1 cellular context compared by ENCODE assay signal in the genomic region with DNA sequence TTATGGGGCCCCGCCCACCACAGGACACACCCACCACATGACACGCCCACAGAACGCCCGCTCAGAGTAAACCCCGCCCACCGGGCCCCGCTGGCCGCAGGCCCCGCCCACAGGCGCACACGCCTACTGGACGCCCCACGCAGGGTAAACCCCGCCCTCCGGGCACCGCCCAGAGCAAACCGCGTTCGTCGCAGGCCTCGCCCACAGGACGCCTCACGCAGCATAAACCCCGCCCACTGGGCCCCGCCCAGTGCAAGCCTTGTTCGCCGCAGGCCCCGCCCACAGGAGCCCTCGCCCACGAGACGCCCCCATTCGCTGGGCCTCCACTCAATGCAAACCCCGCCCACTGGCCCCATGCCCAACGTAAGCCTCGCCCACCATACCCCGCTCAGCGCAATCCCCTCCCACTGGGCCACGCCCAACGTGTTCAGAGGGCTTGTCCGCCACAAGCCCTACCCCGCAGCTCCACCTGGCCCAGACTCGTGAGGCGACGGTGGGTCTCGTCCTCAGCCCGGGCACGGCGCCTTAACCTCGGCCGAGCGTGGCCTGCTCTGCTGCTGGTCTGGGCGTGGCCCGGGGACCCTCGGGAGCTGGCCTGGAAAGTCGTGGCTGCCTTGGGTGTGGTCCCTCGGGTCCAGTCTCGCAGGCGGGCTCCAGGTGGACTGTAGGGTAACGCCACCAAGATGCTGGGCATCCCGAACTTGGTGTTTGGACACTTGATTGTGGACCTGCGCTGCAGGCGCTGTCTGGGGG.
TF ChIP-seq lines count a peak whose summit lies in the region.

No MANE protein-coding gene starts in this region.

TF ChIP-seq in HEK293, 187 proteins besides CTCF, POLR2A, EP300 and RAD21 (continued from another document):
- TF ChIP-seq, protein P1, sequence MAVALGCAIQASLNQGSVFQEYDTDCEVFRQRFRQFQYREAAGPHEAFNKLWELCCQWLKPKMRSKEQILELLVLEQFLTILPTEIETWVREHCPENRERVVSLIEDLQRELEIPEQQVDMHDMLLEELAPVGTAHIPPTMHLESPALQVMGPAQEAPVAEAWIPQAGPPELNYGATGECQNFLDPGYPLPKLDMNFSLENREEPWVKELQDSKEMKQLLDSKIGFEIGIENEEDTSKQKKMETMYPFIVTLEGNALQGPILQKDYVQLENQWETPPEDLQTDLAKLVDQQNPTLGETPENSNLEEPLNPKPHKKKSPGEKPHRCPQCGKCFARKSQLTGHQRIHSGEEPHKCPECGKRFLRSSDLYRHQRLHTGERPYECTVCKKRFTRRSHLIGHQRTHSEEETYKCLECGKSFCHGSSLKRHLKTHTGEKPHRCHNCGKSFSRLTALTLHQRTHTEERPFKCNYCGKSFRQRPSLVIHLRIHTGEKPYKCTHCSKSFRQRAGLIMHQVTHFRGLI (tag by site-specific recombination; IDR thresholded peaks at IDR 0.05) = peak; percentile 96
- TF ChIP-seq FEZF1 (tag by site-specific recombination; IDR thresholded peaks at IDR 0.05) = no peak
- no peak for TF ChIP-seq ZNF155 (tag by site-specific recombination; IDR thresholded peaks at IDR 0.05)
- TF ChIP-seq, protein P2, sequence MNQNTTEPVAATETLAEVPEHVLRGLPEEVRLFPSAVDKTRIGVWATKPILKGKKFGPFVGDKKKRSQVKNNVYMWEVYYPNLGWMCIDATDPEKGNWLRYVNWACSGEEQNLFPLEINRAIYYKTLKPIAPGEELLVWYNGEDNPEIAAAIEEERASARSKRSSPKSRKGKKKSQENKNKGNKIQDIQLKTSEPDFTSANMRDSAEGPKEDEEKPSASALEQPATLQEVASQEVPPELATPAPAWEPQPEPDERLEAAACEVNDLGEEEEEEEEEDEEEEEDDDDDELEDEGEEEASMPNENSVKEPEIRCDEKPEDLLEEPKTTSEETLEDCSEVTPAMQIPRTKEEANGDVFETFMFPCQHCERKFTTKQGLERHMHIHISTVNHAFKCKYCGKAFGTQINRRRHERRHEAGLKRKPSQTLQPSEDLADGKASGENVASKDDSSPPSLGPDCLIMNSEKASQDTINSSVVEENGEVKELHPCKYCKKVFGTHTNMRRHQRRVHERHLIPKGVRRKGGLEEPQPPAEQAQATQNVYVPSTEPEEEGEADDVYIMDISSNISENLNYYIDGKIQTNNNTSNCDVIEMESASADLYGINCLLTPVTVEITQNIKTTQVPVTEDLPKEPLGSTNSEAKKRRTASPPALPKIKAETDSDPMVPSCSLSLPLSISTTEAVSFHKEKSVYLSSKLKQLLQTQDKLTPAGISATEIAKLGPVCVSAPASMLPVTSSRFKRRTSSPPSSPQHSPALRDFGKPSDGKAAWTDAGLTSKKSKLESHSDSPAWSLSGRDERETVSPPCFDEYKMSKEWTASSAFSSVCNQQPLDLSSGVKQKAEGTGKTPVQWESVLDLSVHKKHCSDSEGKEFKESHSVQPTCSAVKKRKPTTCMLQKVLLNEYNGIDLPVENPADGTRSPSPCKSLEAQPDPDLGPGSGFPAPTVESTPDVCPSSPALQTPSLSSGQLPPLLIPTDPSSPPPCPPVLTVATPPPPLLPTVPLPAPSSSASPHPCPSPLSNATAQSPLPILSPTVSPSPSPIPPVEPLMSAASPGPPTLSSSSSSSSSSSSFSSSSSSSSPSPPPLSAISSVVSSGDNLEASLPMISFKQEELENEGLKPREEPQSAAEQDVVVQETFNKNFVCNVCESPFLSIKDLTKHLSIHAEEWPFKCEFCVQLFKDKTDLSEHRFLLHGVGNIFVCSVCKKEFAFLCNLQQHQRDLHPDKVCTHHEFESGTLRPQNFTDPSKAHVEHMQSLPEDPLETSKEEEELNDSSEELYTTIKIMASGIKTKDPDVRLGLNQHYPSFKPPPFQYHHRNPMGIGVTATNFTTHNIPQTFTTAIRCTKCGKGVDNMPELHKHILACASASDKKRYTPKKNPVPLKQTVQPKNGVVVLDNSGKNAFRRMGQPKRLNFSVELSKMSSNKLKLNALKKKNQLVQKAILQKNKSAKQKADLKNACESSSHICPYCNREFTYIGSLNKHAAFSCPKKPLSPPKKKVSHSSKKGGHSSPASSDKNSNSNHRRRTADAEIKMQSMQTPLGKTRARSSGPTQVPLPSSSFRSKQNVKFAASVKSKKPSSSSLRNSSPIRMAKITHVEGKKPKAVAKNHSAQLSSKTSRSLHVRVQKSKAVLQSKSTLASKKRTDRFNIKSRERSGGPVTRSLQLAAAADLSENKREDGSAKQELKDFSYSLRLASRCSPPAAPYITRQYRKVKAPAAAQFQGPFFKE (tag by site-specific recombination; IDR thresholded peaks at IDR 0.05; ENCODE audit: borderline replicate concordance) = no peak
- TF ChIP-seq, protein P3, sequence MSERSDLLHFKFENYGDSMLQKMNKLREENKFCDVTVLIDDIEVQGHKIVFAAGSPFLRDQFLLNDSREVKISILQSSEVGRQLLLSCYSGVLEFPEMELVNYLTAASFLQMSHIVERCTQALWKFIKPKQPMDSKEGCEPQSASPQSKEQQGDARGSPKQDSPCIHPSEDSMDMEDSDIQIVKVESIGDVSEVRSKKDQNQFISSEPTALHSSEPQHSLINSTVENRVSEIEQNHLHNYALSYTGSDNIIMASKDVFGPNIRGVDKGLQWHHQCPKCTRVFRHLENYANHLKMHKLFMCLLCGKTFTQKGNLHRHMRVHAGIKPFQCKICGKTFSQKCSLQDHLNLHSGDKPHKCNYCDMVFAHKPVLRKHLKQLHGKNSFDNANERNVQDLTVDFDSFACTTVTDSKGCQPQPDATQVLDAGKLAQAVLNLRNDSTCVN (tag by site-specific recombination; optimal IDR thresholded peaks at IDR 0.05) = peak; percentile 41
- no peak for TF ChIP-seq HOXD13 (CRISPR knock-in tag; IDR thresholded peaks at IDR 0.05; ENCODE audit: borderline replicate concordance)
